8 cellular contexts compared by ENCODE assay signal in genomic region chr2:179264238-179265081, GRCh38. TPM values are rescaled to one million over a fixed set of nuclear protein-coding genes. Genes with fewer than 3 reads are reported as not detected.
DNase-seq lines count a peak whose midpoint lies in the region; ATAC-seq and TF ChIP-seq lines count a peak whose summit lies in the region.

A gene with protein sequence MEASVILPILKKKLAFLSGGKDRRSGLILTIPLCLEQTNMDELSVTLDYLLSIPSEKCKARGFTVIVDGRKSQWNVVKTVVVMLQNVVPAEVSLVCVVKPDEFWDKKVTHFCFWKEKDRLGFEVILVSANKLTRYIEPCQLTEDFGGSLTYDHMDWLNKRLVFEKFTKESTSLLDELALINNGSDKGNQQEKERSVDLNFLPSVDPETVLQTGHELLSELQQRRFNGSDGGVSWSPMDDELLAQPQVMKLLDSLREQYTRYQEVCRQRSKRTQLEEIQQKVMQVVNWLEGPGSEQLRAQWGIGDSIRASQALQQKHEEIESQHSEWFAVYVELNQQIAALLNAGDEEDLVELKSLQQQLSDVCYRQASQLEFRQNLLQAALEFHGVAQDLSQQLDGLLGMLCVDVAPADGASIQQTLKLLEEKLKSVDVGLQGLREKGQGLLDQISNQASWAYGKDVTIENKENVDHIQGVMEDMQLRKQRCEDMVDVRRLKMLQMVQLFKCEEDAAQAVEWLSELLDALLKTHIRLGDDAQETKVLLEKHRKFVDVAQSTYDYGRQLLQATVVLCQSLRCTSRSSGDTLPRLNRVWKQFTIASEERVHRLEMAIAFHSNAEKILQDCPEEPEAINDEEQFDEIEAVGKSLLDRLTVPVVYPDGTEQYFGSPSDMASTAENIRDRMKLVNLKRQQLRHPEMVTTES (minus strand): TSS chr2:179264832. CDS start chr2:179191841, 72,991 bp downstream.

- H3K27me3 ChIP-seq in HUES6 (ENCODE audit: control insufficient read depth, insufficient read depth, low read length): peaks cover 3% of the 10 kb centered on the region; the same call in 1 of the 2 replicates

- no peaks in the 10 kb centered on the region for H3K36me3 ChIP-seq in HUES6 (ENCODE audit: control insufficient read depth, insufficient read depth, low read length)

- 0% methylated on average over 68 to 104 of the region's 111 CpGs for WGBS in adipose tissue, 3 donors

- H3K27ac Mint-ChIP-seq in T-cell (peak within 1 kb of the TSS in 1 of 2 donors; percentile 11), progenitor cell of endocrine pancreas (peak within 1 kb of the TSS; percentile 99)

- peak within 1 kb of the TSS; percentile 64 for H3K4me3 ChIP-seq in HUES6 (ENCODE audit: low read depth, low read length)

- peak; percentile 4 for TF ChIP-seq CTCF in progenitor cell of endocrine pancreas (IDR thresholded peaks at IDR 0.05; ENCODE audit: unreplicated experiment)

- CTCF ChIA-PET in T-cell (lab: Charles Lee): no interaction called here

- H3K9me3 Mint-ChIP-seq in T-cell (peaks cover 0 to 4% (median 0%) of the 10 kb centered on the region in 3 donors), progenitor cell of endocrine pancreas (ENCODE audit: low read depth) (no peaks in the 10 kb centered on the region)

- H3K9ac ChIP-seq in HUES6 (ENCODE audit: low read length): peak within 1 kb of the TSS; percentile 78

- DNase-seq in Daoy (ENCODE audit: low read depth) (peak; percentile 58), T-cell (peak in 33 of 34 experiments; percentile 6 to 57 (median 30)), left cardiac atrium (peak; percentile 83), progenitor cell of endocrine pancreas (ENCODE audit: low spot score, unreplicated experiment) (peak; percentile 69), GF-D8 (lab: John Stamatoyannopoulos, UW) (no peak)

- POLR2A ChIA-PET in T-cell (lab: Charles Lee): no interaction called here

- H3K27me3 Mint-ChIP-seq in T-cell (peaks cover 18 to 27% of the 10 kb centered on the region in 2 donors), progenitor cell of endocrine pancreas (no peaks in the 10 kb centered on the region)

- H3K9me3 ChIP-seq in HUES6 (ENCODE audit: control insufficient read depth, insufficient read depth, low read depth, low read length): no peaks in the 10 kb centered on the region

- intact Hi-C loops in left cardiac atrium (cut with DNase I): loop anchor here in 1 of 2 donors (10.0 kb wide), 1 partner anchor 80 kb away; no protein-coding TSS in a partner anchor

- H3K4me1 ChIP-seq in HUES6 (ENCODE audit: control insufficient read depth, insufficient read depth, low read length): peaks cover 34% of the 10 kb centered on the region

- H3K27ac ChIP-seq in HUES6 (ENCODE audit: low read depth, low read length): no peak within 1 kb of the TSS
- H3K27ac ChIP-seq in adipose tissue (ENCODE audit: low read depth, low read length): no peak within 1 kb of the TSS

- H3K4me3 Mint-ChIP-seq in T-cell: peak within 1 kb of the TSS; percentile 76 to 85 (median 85)
- H3K4me3 Mint-ChIP-seq in progenitor cell of endocrine pancreas (ENCODE audit: low read depth): peak within 1 kb of the TSS; percentile 85

- H3K36me3 Mint-ChIP-seq in T-cell: no peaks in the 10 kb centered on the region
- peaks cover 2% of the 10 kb centered on the region for H3K36me3 Mint-ChIP-seq in progenitor cell of endocrine pancreas (ENCODE audit: insufficient read depth)

- ATAC-seq in GM21515 (IDR thresholded peaks at IDR 0.05; ENCODE audit: unreplicated experiment) (peak; percentile 66), T-cell (replicated peaks in 1 of 4) (peak; percentile 76 to 81 (median 78)), left cardiac atrium (peak; percentile 84 to 88)

- peaks cover 10 to 45% (median 19%) of the 10 kb centered on the region in 3 donors for H3K4me1 Mint-ChIP-seq in T-cell
- peaks cover 25% of the 10 kb centered on the region for H3K4me1 Mint-ChIP-seq in progenitor cell of endocrine pancreas (ENCODE audit: low read depth)

RNA-seq across cellular contexts. Expression of the gene that starts here (rescaled TPM):
- total RNA-seq in Daoy (2014; rRNA removed; shearing (Covaris generic)): 16.6 and 18.8 TPM in 2 replicates
- total RNA-seq in T-cell (10 to 100 TPM in 2 of 5 donors, 1 to 10 TPM in 3; 4.8 to 13.7 (median 5.5) TPM), left cardiac atrium (10 to 100 TPM; 58.5 to 59.9 TPM), progenitor cell of endocrine pancreas (101 and 108 TPM in 2 replicates)
- polyA plus RNA-seq in adipose tissue: 10 to 100 TPM in 2 of 3 donors, 1 to 10 TPM in 1; 6.9 to 62.5 (median 52.3) TPM
